23 cellular contexts compared by ENCODE assay signal in the genomic region with DNA sequence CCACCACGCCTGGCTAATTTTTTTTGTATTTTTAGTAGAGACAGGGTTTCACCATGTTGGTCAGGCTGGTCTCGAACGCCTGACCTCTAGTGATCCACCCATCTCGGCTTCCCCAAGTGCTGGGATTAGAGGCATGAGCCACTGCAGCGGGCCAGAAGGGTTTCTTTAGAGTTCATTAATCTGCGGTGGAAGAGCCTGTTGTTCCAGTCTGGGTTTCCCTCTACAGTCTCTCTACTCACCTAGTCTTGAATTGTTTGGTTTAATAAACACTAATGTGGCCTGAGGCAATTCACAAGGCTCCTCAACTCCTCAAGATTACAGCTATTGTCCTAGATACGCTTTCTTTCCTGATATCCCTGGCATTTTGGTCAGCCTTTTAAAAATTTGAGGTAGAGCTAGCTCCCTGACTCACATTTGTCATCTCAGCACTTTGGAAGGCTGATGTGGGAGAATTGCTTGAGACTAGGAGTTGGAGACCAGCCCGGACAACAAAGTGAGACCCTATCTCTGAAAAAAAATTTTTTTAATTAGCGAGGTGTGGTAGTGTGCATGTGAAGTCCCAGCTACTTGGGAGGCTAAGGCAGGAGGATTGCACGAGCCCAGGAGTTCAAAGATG. TPM values are rescaled to one million over a fixed set of nuclear protein-coding genes. Genes with fewer than 3 reads are reported as not detected.
DNase-seq lines count a peak whose midpoint lies in the region; TF ChIP-seq lines count a peak whose summit lies in the region.
"Had no signal": no experiment of that assay in that cellular context is flagged by ENCODE, and none has a peak within 500 bp of the region (broad histone marks: within the 10 kb centered on the region; RNA-seq: fewer than 3 reads in every experiment).

No MANE protein-coding gene starts in this region.

- H3K27ac ChIP-seq in VCaP (peak overlapping the region; percentile 79), spleen (no peak overlapping the region)
- H3K27ac ChIP-seq: neutrophil, upper lobe of left lung had no signal

- peaks cover 0 to 12% (median 6%) of the 10 kb centered on the region in 6 donors for H3K4me1 ChIP-seq in spleen

- no peaks in the 10 kb centered on the region for H3K9me3 ChIP-seq in spleen
- H3K9me3 ChIP-seq: neutrophil, upper lobe of left lung had no signal

- H3K27me3 ChIP-seq in spleen (replicated peaks in 1 of 7), result no peaks in the 10 kb centered on the region
- H3K27me3 ChIP-seq: neutrophil, upper lobe of left lung had no signal

- TF ChIP-seq CTCF in VCaP (conservative IDR thresholded peaks at IDR 0.05) (no peak), spleen (IDR thresholded peaks at IDR 0.05 in 8 of 11, conservative IDR thresholded peaks at IDR 0.05 in 3 of 11) (no peak)

- WGBS in spleen, 5 donors, result 85 to 93% (median 90%) methylated on average over 10 of the region's 10 CpGs

- intact Hi-C loops in spleen (cut with DNase I; ENCODE audit: low total_unique reads), result no loop called here

- H3K4me3 ChIP-seq in spleen, result no peak overlapping the region
- H3K4me3 ChIP-seq: upper lobe of left lung had no signal

- no peak for TF ChIP-seq POLR2A in spleen (IDR thresholded peaks at IDR 0.05)

- peak; percentile 58 for DNase-seq in SIG-M5 treated with dmso at 0.1 percent for 504 hours (lab: John Stamatoyannopoulos, UW; ENCODE audit: unreplicated experiment)
- no peak for DNase-seq in SIG-M5 (lab: John Stamatoyannopoulos, UW)
- peak; percentile 44 for DNase-seq in left kidney (ENCODE audit: low read depth, low spot score)
- DNase-seq in spleen, result peak; percentile 10
- no peak for DNase-seq in stimulated activated CD8-positive, alpha-beta memory T cell treated with anti-CD3 and anti-CD28 coated beads, Interleukin-4, amount 100 ng/mL, for 48 hours
- DNase-seq in NAMALWA (ENCODE audit: low spot score), result no peak
- no peak for DNase-seq in NCI-H69 (lab: John Stamatoyannopoulos, UW)
- DNase-seq: activated CD8-positive, alpha-beta T cell treated with anti-CD3 and anti-CD28 coated beads, Interleukin-2, amount 10 ng/mL, durations not matched to agents 7 days and 5 days; activated naive CD4-positive, alpha-beta T cell treated with anti-CD3 and anti-CD28 coated beads, Interleukin-2, amount 50 U/mL, for 16 hours; activated T-cell treated with anti-CD3 and anti-CD28 coated beads, Interleukin-2, amount 50 U/mL, for 4 hours; caudate nucleus; dermis blood vessel endothelial cell; EL; foreskin melanocyte; immature natural killer cell; MM.1S; NCI-H526; stimulated activated CD4-positive, alpha-beta T cell treated with anti-CD3 and anti-CD28 coated beads, Interleukin-4, amount 100 ng/mL, for 4 hours; stimulated activated naive CD8-positive, alpha-beta T cell treated with anti-CD3 and anti-CD28 coated beads, Interleukin-15, amount 100 ng/mL, for 72 hours; T1000 had no signal

- H3K36me3 ChIP-seq in spleen, result no peaks in the 10 kb centered on the region
- H3K36me3 ChIP-seq: neutrophil, upper lobe of left lung had no signal

RNA-seq across cellular contexts. Expression of a gene that starts 4.6 kb away (rescaled TPM):
- total RNA-seq in spleen, result 10 to 100 TPM; 40.2 to 68.6 (median 52.0) TPM
- 10 to 100 TPM in 2 of 3 donors, 1 to 10 TPM in 1; 7.8 to 14.5 (median 11.5) TPM for polyA plus RNA-seq in spleen

RNA-seq across cellular contexts. Expression of a gene that starts 11.4 kb away (rescaled TPM):
- total RNA-seq in spleen, result 10 to 100 TPM; 20.7 to 36.3 (median 26.2) TPM
- polyA plus RNA-seq in spleen, result 1 to 10 TPM; 2.3 to 4.3 (median 2.9) TPM

Comparison
In these comparisons a context has a peak if more than half of its experiments do, and no peak if none do; other contexts are left out.
1. DNase-seq: peak in SIG-M5 treated with dmso at 0.1 percent for 504 hours (single experiment), left kidney (single experiment) and spleen (single experiment); none in SIG-M5 (single experiment), stimulated activated CD8-positive, alpha-beta memory T cell treated with anti-CD3 and anti-CD28 coated beads, Interleukin-4, amount 100 ng/mL, for 48 hours (single experiment), NAMALWA (single experiment) and NCI-H69 (single experiment).